16 cellular contexts compared by ENCODE assay signal in genomic region chr3:73729969-73730440, GRCh38.
DNase-seq lines count a peak whose midpoint lies in the region; ATAC-seq and TF ChIP-seq lines count a peak whose summit lies in the region.
"Had no signal": no experiment of that assay in that cellular context is flagged by ENCODE, and none has a peak within 500 bp of the region (broad histone marks: within the 10 kb centered on the region; RNA-seq: fewer than 3 reads in every experiment).

No MANE protein-coding gene starts in this region.

- TF ChIP-seq CTCF in right atrium auricular region (IDR thresholded peaks at IDR 0.05) = no peak
- TF ChIP-seq CTCF in glutamatergic neuron (IDR thresholded peaks at IDR 0.05; ENCODE audit: partially characterized antibody, unreplicated experiment) = no peak
- TF ChIP-seq CTCF in vagina (IDR thresholded peaks at IDR 0.05) = no peak

- intact Hi-C loops in Right ventricle myocardium superior (cut with DNase I) = no loop called here
- intact Hi-C loops in vagina (cut with DNase I) = no loop called here

- H3K36me3 Mint-ChIP-seq in glutamatergic neuron (ENCODE audit: unreplicated experiment) = no peaks in the 10 kb centered on the region
- H3K36me3 Mint-ChIP-seq: CD4-positive, CD25-positive, alpha-beta regulatory T cell had no signal

- H3K27me3 Mint-ChIP-seq in glutamatergic neuron (ENCODE audit: unreplicated experiment) = peaks cover 9% of the 10 kb centered on the region
- H3K27me3 Mint-ChIP-seq: CD4-positive, CD25-positive, alpha-beta regulatory T cell had no signal

- peak overlapping the region; percentile 87 for H3K27ac Mint-ChIP-seq in glutamatergic neuron (ENCODE audit: unreplicated experiment)
- H3K27ac Mint-ChIP-seq: CD4-positive, CD25-positive, alpha-beta regulatory T cell had no signal

- no peaks in the 10 kb centered on the region for H3K9me3 ChIP-seq in right atrium auricular region
- H3K9me3 ChIP-seq in vagina = no peaks in the 10 kb centered on the region
- H3K9me3 ChIP-seq: A549, Peyer's patch, tibial artery had no signal

- no peaks in the 10 kb centered on the region for H3K36me3 ChIP-seq in right atrium auricular region
- H3K36me3 ChIP-seq in vagina = no peaks in the 10 kb centered on the region
- H3K36me3 ChIP-seq: Peyer's patch, tibial artery had no signal

- H3K27me3 ChIP-seq in right atrium auricular region = no peaks in the 10 kb centered on the region
- H3K27me3 ChIP-seq in vagina = no peaks in the 10 kb centered on the region
- H3K27me3 ChIP-seq: Peyer's patch, tibial artery had no signal

- peaks cover 34% of the 10 kb centered on the region for H3K4me1 Mint-ChIP-seq in glutamatergic neuron (ENCODE audit: low read depth, unreplicated experiment)
- H3K4me1 Mint-ChIP-seq: CD4-positive, CD25-positive, alpha-beta regulatory T cell had no signal

- H3K9me3 Mint-ChIP-seq in glutamatergic neuron (ENCODE audit: unreplicated experiment) = peaks cover 16% of the 10 kb centered on the region

- TF ChIP-seq POLR2A in vagina (IDR thresholded peaks at IDR 0.05) = no peak

- H3K4me1 ChIP-seq in right atrium auricular region (peaks cover 0 to 8% of the 10 kb centered on the region in 2 donors), vagina (peaks cover 28% of the 10 kb centered on the region)
- H3K4me1 ChIP-seq: A549 had no signal

- H3K4me3 ChIP-seq in right atrium auricular region = no peak overlapping the region
- no peak overlapping the region for H3K4me3 ChIP-seq in vagina
- H3K4me3 ChIP-seq: A549, GM23248, Peyer's patch, tibial artery had no signal

- peak overlapping the region; percentile 47 for H3K4me3 Mint-ChIP-seq in glutamatergic neuron (ENCODE audit: unreplicated experiment)
- H3K4me3 Mint-ChIP-seq: CD4-positive, CD25-positive, alpha-beta regulatory T cell had no signal

- ATAC-seq in Right ventricle myocardium superior (ENCODE audit: poor library complexity) = peak; percentile 33
- ATAC-seq: A549 had no signal

- peak; percentile 37 for DNase-seq in Right ventricle myocardium superior
- DNase-seq in right atrium auricular region (ENCODE audit: low spot score) = no peak
- peak; percentile 72 for DNase-seq in glutamatergic neuron
- peak; percentile 99 for DNase-seq in myocyte (ENCODE audit: low read depth)
- DNase-seq in vagina (ENCODE audit: extremely low spot score in 2 of 2) = no peak
- no peak for DNase-seq in NCI-H345 treated with DMSO at 0.1 percent for 48 hours (lab: John Stamatoyannopoulos, UW; ENCODE audit: unreplicated experiment)
- DNase-seq in NCI-H1105 treated with DMSO at 0.1 percent for 48 hours (lab: John Stamatoyannopoulos, UW) = no peak
- no peak for DNase-seq in Ammon's horn (ENCODE audit: low spot score)
- DNase-seq: CD4-positive, CD25-positive, alpha-beta regulatory T cell; GM23248; head of caudate nucleus; NCI-H2029 treated with DMSO at 0.1 percent for 48 hours; stimulated activated CD4-positive, alpha-beta T cell treated with anti-CD3 and anti-CD28 coated beads, Interleukin-4, amount 100 ng/mL, for 1 hour; tibial artery had no signal

- H3K27ac ChIP-seq in right atrium auricular region = no peak overlapping the region
- H3K27ac ChIP-seq in vagina = peak overlapping the region; percentile 62
- H3K27ac ChIP-seq: A549, GM23248, Peyer's patch, tibial artery had no signal

Comparison
In these comparisons a context has a peak if more than half of its experiments do, and no peak if none do; other contexts are left out.
1. DNase-seq: peak in Right ventricle myocardium superior (single experiment), glutamatergic neuron (single experiment) and myocyte (single experiment); none in right atrium auricular region (single experiment), vagina (0 of 2), NCI-H345 treated with DMSO at 0.1 percent for 48 hours (single experiment), NCI-H1105 treated with DMSO at 0.1 percent for 48 hours (single experiment) and Ammon's horn (single experiment).